Comparison of ENCODE assay signal across 1 cellular context in the genomic region with DNA sequence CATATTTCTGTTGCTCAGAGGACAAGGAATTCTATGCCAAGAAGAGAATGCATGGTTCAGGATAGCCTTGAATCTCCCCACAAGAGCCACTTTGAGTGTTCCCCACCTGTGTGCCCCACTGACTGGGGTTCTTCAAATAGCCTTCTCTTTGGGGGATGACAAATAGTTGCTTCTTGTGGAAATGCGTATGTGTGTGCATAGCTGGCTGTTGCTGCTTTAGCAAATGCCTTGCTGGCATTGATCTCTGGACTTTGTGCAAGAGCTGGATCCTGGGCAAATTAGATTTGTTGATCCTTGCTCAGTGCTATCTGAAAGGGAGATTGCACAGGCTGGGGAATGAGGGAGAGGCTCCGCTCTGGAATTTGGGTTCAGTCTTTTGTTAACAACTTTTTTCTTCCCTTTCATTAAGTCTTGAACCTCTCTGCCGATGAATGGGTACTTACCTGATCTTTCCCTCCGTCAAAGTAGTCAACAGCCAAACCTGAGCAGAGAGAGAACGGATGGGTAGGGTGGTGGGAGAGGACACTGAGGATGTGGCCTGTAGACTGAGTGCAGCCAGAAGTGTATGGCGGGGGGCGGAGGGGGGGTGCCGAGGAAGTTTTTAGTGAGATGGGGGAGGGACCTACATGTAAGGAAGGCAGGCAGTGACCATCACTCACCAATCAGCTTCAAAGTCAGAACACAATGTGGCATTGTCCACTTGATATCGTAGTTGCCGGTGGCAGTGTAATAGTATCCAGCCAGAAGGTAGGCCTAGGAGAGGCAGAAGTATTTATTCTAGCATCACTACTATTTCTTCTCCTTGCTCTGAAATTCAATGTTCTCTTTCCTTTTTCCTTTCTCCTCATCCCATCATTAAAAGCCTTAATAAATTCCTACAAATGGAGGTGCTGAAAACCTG.
TF ChIP-seq lines count a peak whose summit lies in the region.

No MANE protein-coding gene starts in this region.

TF ChIP-seq in HepG2, 621 proteins besides CTCF, POLR2A, EP300 and RAD21 (continued from another document):
- TF ChIP-seq, protein P1, sequence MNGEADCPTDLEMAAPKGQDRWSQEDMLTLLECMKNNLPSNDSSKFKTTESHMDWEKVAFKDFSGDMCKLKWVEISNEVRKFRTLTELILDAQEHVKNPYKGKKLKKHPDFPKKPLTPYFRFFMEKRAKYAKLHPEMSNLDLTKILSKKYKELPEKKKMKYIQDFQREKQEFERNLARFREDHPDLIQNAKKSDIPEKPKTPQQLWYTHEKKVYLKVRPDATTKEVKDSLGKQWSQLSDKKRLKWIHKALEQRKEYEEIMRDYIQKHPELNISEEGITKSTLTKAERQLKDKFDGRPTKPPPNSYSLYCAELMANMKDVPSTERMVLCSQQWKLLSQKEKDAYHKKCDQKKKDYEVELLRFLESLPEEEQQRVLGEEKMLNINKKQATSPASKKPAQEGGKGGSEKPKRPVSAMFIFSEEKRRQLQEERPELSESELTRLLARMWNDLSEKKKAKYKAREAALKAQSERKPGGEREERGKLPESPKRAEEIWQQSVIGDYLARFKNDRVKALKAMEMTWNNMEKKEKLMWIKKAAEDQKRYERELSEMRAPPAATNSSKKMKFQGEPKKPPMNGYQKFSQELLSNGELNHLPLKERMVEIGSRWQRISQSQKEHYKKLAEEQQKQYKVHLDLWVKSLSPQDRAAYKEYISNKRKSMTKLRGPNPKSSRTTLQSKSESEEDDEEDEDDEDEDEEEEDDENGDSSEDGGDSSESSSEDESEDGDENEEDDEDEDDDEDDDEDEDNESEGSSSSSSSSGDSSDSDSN (CRISPR knock-in tag; IDR thresholded peaks at IDR 0.05): no peak
- TF ChIP-seq NFRKB (IDR thresholded peaks at IDR 0.05): no peak
- no peak for TF ChIP-seq ZNF33A (CRISPR knock-in tag; IDR thresholded peaks at IDR 0.05; ENCODE audit: borderline replicate concordance)
- TF ChIP-seq MEIS2 (CRISPR knock-in tag; IDR thresholded peaks at IDR 0.05): 0 out of 2 replicates have a peak, but pooled peaks have one; percentile 3
- TF ChIP-seq ATF7 (IDR thresholded peaks at IDR 0.05): no peak
- no peak for TF ChIP-seq ATF7 (CRISPR knock-in tag; IDR thresholded peaks at IDR 0.05)
- TF ChIP-seq HNF4A (CRISPR knock-in tag; IDR thresholded peaks at IDR 0.05): peak; percentile 99
- no peak for TF ChIP-seq ZKSCAN5 (CRISPR knock-in tag; IDR thresholded peaks at IDR 0.05)
- TF ChIP-seq ZNF207 (IDR thresholded peaks at IDR 0.05; ENCODE audit: borderline replicate concordance): no peak
- peak; percentile 6; the same call in 1 of the 2 replicates for TF ChIP-seq FOXK2 (IDR thresholded peaks at IDR 0.05)
- peak; percentile 41; the same call in 1 of the 2 replicates for TF ChIP-seq RCOR2 (CRISPR knock-in tag; IDR thresholded peaks at IDR 0.05)
- 0 out of 2 replicates have a peak, but pooled peaks have one; percentile 8 for TF ChIP-seq MIER2 (CRISPR knock-in tag; IDR thresholded peaks at IDR 0.05)
- no peak for TF ChIP-seq ZNF350 (CRISPR knock-in tag; IDR thresholded peaks at IDR 0.05; ENCODE audit: borderline replicate concordance, low read depth)
- TF ChIP-seq, protein P2, sequence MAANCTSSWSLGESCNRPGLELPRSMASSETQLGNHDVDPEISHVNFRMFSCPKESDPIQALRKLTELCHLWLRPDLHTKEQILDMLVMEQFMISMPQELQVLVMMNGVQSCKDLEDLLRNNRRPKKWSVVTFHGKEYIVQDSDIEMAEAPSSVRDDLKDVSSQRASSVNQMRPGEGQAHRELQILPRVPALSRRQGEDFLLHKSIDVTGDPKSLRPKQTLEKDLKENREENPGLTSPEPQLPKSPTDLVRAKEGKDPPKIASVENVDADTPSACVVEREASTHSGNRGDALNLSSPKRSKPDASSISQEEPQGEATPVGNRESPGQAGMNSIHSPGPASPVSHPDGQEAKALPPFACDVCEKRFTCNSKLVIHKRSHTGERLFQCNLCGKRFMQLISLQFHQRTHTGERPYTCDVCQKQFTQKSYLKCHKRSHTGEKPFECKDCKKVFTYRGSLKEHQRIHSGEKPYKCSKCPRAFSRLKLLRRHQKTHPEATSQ (CRISPR knock-in tag; IDR thresholded peaks at IDR 0.05; ENCODE audit: borderline replicate concordance): peak; percentile 20; the same call in 1 of the 2 replicates
- TF ChIP-seq, protein P3, sequence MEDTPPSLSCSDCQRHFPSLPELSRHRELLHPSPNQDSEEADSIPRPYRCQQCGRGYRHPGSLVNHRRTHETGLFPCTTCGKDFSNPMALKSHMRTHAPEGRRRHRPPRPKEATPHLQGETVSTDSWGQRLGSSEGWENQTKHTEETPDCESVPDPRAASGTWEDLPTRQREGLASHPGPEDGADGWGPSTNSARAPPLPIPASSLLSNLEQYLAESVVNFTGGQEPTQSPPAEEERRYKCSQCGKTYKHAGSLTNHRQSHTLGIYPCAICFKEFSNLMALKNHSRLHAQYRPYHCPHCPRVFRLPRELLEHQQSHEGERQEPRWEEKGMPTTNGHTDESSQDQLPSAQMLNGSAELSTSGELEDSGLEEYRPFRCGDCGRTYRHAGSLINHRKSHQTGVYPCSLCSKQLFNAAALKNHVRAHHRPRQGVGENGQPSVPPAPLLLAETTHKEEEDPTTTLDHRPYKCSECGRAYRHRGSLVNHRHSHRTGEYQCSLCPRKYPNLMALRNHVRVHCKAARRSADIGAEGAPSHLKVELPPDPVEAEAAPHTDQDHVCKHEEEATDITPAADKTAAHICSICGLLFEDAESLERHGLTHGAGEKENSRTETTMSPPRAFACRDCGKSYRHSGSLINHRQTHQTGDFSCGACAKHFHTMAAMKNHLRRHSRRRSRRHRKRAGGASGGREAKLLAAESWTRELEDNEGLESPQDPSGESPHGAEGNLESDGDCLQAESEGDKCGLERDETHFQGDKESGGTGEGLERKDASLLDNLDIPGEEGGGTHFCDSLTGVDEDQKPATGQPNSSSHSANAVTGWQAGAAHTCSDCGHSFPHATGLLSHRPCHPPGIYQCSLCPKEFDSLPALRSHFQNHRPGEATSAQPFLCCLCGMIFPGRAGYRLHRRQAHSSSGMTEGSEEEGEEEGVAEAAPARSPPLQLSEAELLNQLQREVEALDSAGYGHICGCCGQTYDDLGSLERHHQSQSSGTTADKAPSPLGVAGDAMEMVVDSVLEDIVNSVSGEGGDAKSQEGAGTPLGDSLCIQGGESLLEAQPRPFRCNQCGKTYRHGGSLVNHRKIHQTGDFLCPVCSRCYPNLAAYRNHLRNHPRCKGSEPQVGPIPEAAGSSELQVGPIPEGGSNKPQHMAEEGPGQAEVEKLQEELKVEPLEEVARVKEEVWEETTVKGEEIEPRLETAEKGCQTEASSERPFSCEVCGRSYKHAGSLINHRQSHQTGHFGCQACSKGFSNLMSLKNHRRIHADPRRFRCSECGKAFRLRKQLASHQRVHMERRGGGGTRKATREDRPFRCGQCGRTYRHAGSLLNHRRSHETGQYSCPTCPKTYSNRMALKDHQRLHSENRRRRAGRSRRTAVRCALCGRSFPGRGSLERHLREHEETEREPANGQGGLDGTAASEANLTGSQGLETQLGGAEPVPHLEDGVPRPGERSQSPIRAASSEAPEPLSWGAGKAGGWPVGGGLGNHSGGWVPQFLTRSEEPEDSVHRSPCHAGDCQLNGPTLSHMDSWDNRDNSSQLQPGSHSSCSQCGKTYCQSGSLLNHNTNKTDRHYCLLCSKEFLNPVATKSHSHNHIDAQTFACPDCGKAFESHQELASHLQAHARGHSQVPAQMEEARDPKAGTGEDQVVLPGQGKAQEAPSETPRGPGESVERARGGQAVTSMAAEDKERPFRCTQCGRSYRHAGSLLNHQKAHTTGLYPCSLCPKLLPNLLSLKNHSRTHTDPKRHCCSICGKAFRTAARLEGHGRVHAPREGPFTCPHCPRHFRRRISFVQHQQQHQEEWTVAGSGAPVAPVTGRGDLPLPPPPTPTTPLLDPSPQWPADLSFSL (CRISPR knock-in tag; IDR thresholded peaks at IDR 0.05): peak; percentile 80; the same call in 1 of the 2 replicates
- TF ChIP-seq, protein P4, sequence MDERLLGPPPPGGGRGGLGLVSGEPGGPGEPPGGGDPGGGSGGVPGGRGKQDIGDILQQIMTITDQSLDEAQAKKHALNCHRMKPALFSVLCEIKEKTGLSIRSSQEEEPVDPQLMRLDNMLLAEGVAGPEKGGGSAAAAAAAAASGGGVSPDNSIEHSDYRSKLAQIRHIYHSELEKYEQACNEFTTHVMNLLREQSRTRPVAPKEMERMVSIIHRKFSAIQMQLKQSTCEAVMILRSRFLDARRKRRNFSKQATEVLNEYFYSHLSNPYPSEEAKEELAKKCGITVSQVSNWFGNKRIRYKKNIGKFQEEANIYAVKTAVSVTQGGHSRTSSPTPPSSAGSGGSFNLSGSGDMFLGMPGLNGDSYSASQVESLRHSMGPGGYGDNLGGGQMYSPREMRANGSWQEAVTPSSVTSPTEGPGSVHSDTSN (CRISPR knock-in tag; IDR thresholded peaks at IDR 0.05): no peak
- TF ChIP-seq SALL1 (CRISPR knock-in tag; IDR thresholded peaks at IDR 0.05): peak; percentile 82
